24 cellular contexts compared by ENCODE assay signal in the genomic region with DNA sequence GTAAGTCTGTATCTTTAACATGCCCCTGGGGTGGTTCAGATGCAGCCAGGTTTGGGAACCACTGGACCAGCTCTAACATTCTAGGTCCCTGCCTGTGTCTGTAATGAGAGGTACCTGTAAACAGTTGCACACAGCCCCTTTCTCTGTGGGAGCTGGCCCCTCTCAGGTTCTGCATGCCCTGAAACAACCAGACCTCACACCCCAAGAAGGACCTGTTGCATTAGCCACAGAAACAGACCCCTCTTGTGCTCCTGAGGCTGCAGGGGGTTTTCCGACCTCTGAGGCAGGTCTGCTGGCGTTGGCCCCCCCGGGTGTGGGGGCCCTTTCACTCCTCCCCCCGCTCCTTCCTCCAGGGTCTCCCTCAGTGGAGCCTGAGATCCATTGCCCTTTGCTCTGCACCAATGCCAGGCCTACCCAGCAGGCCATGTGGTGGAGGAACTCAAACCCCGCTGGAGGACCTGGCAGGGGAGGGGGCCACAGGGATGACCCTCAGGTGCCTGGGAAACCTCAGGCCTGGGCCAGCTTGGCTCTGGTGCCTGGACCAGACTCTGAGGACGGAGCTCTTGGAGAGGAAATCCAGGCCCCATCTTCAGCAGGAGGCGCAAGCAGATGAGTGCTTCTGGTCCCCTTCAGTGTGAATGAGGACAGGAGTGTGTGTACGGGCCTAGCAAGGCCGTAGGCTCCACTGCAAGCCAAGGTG.
DNase-seq lines count a peak whose midpoint lies in the region; ATAC-seq and TF ChIP-seq lines count a peak whose summit lies in the region.
"Had no signal": no experiment of that assay in that cellular context is flagged by ENCODE, and none has a peak within 500 bp of the region (broad histone marks: within the 10 kb centered on the region; RNA-seq: fewer than 3 reads in every experiment).

No MANE protein-coding gene starts in this region.

- H3K4me1 Mint-ChIP-seq in chondrocyte (ENCODE audit: low read depth) = no peaks in the 10 kb centered on the region
- H3K4me1 Mint-ChIP-seq: CD14-positive monocyte had no signal

- DNase-seq in activated CD8-positive, alpha-beta memory T cell treated with anti-CD3 and anti-CD28 coated beads for 24 hours = peak; percentile 45
- DNase-seq in activated CD8-positive, alpha-beta memory T cell treated with anti-CD3 and anti-CD28 coated beads, Interleukin-2, amount 50 U/mL, for 48 hours = no peak
- DNase-seq in chondrocyte (ENCODE audit: low spot score) (peak; percentile 74), mesenteric fat pad (ENCODE audit: low spot score) (peak; percentile 85), NK-92 (lab: John Stamatoyannopoulos, UW; ENCODE audit: unreplicated experiment) (no peak), NCI-H2107 treated with DMSO at 0.1 percent for 48 hours (lab: John Stamatoyannopoulos, UW; ENCODE audit: unreplicated experiment) (no peak)
- DNase-seq: 8988T; ACHN; AML-193; BE2C; CD4-positive, alpha-beta T cell; CD8-positive, alpha-beta memory T cell; DMS 273 treated with DMSO at 0.1 percent for 48 hours; DMS79; EL; GDM1; H9; HFFc6 had no signal

- H3K9me3 Mint-ChIP-seq in chondrocyte (ENCODE audit: low read depth) = peaks cover 7% of the 10 kb centered on the region
- H3K9me3 Mint-ChIP-seq: CD4-positive, alpha-beta T cell; CD8-positive, alpha-beta memory T cell; GM23338; HFFc6 had no signal

- H3K4me3 Mint-ChIP-seq in chondrocyte (ENCODE audit: unreplicated experiment) = no peak overlapping the region
- H3K4me3 Mint-ChIP-seq: CD14-positive monocyte; CD4-positive, alpha-beta T cell; CD8-positive, alpha-beta memory T cell; GM23338; H9; HFFc6 had no signal

- no peak overlapping the region for H3K27ac Mint-ChIP-seq in chondrocyte (ENCODE audit: unreplicated experiment)
- H3K27ac Mint-ChIP-seq: CD14-positive monocyte; CD4-positive, alpha-beta T cell; CD8-positive, alpha-beta memory T cell; GM23338; H9; HFFc6 had no signal

- H3K36me3 Mint-ChIP-seq in chondrocyte (ENCODE audit: low read depth) = no peaks in the 10 kb centered on the region
- H3K36me3 Mint-ChIP-seq: CD14-positive monocyte; CD8-positive, alpha-beta memory T cell had no signal

- no peak for TF ChIP-seq CTCF in chondrocyte (IDR thresholded peaks at IDR 0.05)

- ATAC-seq in GM18517 (IDR thresholded peaks at IDR 0.05; ENCODE audit: unreplicated experiment) = no peak
- ATAC-seq: A549, GM12878, GM23338, HCT116 had no signal

- H3K27me3 Mint-ChIP-seq in chondrocyte (ENCODE audit: low read depth) = no peaks in the 10 kb centered on the region
- H3K27me3 Mint-ChIP-seq: CD4-positive, alpha-beta T cell had no signal

Comparison
In these comparisons a context has a peak if more than half of its experiments do, and no peak if none do; other contexts are left out.
1. DNase-seq: peak in activated CD8-positive, alpha-beta memory T cell treated with anti-CD3 and anti-CD28 coated beads for 24 hours (single experiment), chondrocyte (single experiment) and mesenteric fat pad (single experiment); none in activated CD8-positive, alpha-beta memory T cell treated with anti-CD3 and anti-CD28 coated beads, Interleukin-2, amount 50 U/mL, for 48 hours (single experiment), NK-92 (single experiment) and NCI-H2107 treated with DMSO at 0.1 percent for 48 hours (single experiment).